10 cellular contexts compared by ENCODE assay signal in genomic region chr1:153649867-153650235, GRCh38. TPM values are rescaled to one million over a fixed set of nuclear protein-coding genes. Genes with fewer than 3 reads are reported as not detected.
DNase-seq lines count a peak whose midpoint lies in the region; ATAC-seq and TF ChIP-seq lines count a peak whose summit lies in the region.
"Had no signal": no experiment of that assay in that cellular context is flagged by ENCODE, and none has a peak within 500 bp of the region (broad histone marks: within the 10 kb centered on the region; RNA-seq: fewer than 3 reads in every experiment).

No MANE protein-coding gene starts in this region.

- DNase-seq in COR-L47 (lab: John Stamatoyannopoulos, UW) (peak; percentile 80), NCI-H2029 treated with DMSO at 0.1 percent for 48 hours (lab: John Stamatoyannopoulos, UW) (peak; percentile 84), NCI-H1048 (lab: John Stamatoyannopoulos, UW) (no peak), mesenchymal stem cell (no peak), GM13977 (ENCODE audit: low spot score) (no peak), esophagus muscularis mucosa (ENCODE audit: extremely low spot score) (no peak)
- no peak for DNase-seq in central memory CD8-positive, alpha-beta T cell (ENCODE audit: low spot score in 2 of 2)
- DNase-seq in natural killer cell treated with Interleukin-12 subunit alpha and Interleukin-12 subunit beta and Interleukin-15 and Interleukin-18, amount 100 ng/mL, for 72 hours (ENCODE audit: low spot score): no peak
- DNase-seq: spleen, uterus had no signal

- H2AK5ac ChIP-seq in mesenchymal stem cell (ENCODE audit: low read length, severe bottlenecking): no peak overlapping the region

- H3K9me3 ChIP-seq in mesenchymal stem cell (ENCODE audit: control insufficient read depth, low read length) (no peaks in the 10 kb centered on the region), esophagus muscularis mucosa (no peaks in the 10 kb centered on the region)
- H3K9me3 ChIP-seq: spleen, uterus had no signal

- no peaks in the 10 kb centered on the region for H3K27me3 Mint-ChIP-seq in central memory CD8-positive, alpha-beta T cell
- no peaks in the 10 kb centered on the region for H3K27me3 Mint-ChIP-seq in natural killer cell treated with Interleukin-12 subunit alpha and Interleukin-12 subunit beta and Interleukin-15 and Interleukin-18, amount 100 ng/mL, for 72 hours

- H3K9me3 Mint-ChIP-seq in central memory CD8-positive, alpha-beta T cell: no peaks in the 10 kb centered on the region
- H3K9me3 Mint-ChIP-seq in natural killer cell treated with Interleukin-12 subunit alpha and Interleukin-12 subunit beta and Interleukin-15 and Interleukin-18, amount 100 ng/mL, for 72 hours: no peaks in the 10 kb centered on the region

- no peak overlapping the region for H2BK120ac ChIP-seq in mesenchymal stem cell (ENCODE audit: low read depth, low read length)

- no peak overlapping the region for H2BK12ac ChIP-seq in mesenchymal stem cell (ENCODE audit: low read length in 2 of 2)

- no peak for TF ChIP-seq POLR2A in esophagus muscularis mucosa (IDR thresholded peaks at IDR 0.05; ENCODE audit: low read depth)

- H3K4me2 ChIP-seq in mesenchymal stem cell (ENCODE audit: low read length, poor library complexity, severe bottlenecking): no peak overlapping the region

- 100% methylated on average over 2 of the region's 2 CpGs for WGBS in mesenchymal stem cell
- WGBS in esophagus muscularis mucosa: 83% methylated on average over 2 of the region's 2 CpGs

- in situ Hi-C loops in GM13977 (cut with MboI; ENCODE audit: low pct_unique_long_range_greater_than_20kb, low sequenced_read_pairs, unreplicated experiment): no loop called here

- no peak overlapping the region for H4K91ac ChIP-seq in mesenchymal stem cell (ENCODE audit: low read length)

- peak overlapping the region; percentile 56 for H3K27ac Mint-ChIP-seq in central memory CD8-positive, alpha-beta T cell (ENCODE audit: low read depth)
- peak overlapping the region; percentile 48 to 84 for H3K27ac Mint-ChIP-seq in natural killer cell treated with Interleukin-12 subunit alpha and Interleukin-12 subunit beta and Interleukin-15 and Interleukin-18, amount 100 ng/mL, for 72 hours

- no peak overlapping the region for H3K23ac ChIP-seq in mesenchymal stem cell (ENCODE audit: low read length in 2 of 2)

- TF ChIP-seq EP300 in esophagus muscularis mucosa (IDR thresholded peaks at IDR 0.05): no peak

- intact Hi-C loops in esophagus muscularis mucosa (cut with DNase I): loop anchor here (10.0 kb wide), 1 partner anchor 75 kb away; no protein-coding TSS in a partner anchor

- H3K36me3 ChIP-seq in mesenchymal stem cell (ENCODE audit: control insufficient read depth in 1 of 2, insufficient read depth in 2 of 2, low read depth in 1 of 2, low read length in 2 of 2) (peaks cover 24 to 25% of the 10 kb centered on the region in 2 experiments), esophagus muscularis mucosa (peaks cover 15 to 26% (median 21%) of the 10 kb centered on the region in 4 donors)
- H3K36me3 ChIP-seq: uterus had no signal

- no peak overlapping the region for H2BK5ac ChIP-seq in mesenchymal stem cell (ENCODE audit: low read depth, low read length, poor library complexity, severe bottlenecking)

- no peak overlapping the region for H3K14ac ChIP-seq in mesenchymal stem cell (ENCODE audit: low read length in 2 of 2)

- peaks cover 24% of the 10 kb centered on the region for H3K36me3 Mint-ChIP-seq in central memory CD8-positive, alpha-beta T cell (ENCODE audit: insufficient read depth)
- peaks cover 10% of the 10 kb centered on the region for H3K36me3 Mint-ChIP-seq in natural killer cell treated with Interleukin-12 subunit alpha and Interleukin-12 subunit beta and Interleukin-15 and Interleukin-18, amount 100 ng/mL, for 72 hours

- H3K79me1 ChIP-seq in mesenchymal stem cell (replicated peaks; ENCODE audit: low read length, poor library complexity, severe bottlenecking): peaks cover 11% of the 10 kb centered on the region

- no peak overlapping the region for H3K4ac ChIP-seq in mesenchymal stem cell (ENCODE audit: low read depth in 1 of 2, low read length in 2 of 2)

- H3K18ac ChIP-seq in mesenchymal stem cell (ENCODE audit: low read depth in 1 of 2, low read length in 2 of 2): no peak overlapping the region

- no peak overlapping the region for H4K8ac ChIP-seq in mesenchymal stem cell (ENCODE audit: low read length)

- H2BK15ac ChIP-seq in mesenchymal stem cell (ENCODE audit: low read depth, poor library complexity, severe bottlenecking): no peak overlapping the region

- no peak for TF ChIP-seq CTCF in GM13977 (IDR thresholded peaks at IDR 0.05; ENCODE audit: extremely low read depth, insufficient read depth, missing control alignments)
- TF ChIP-seq CTCF in esophagus muscularis mucosa (IDR thresholded peaks at IDR 0.05): no peak

- no peak overlapping the region for H3K27ac ChIP-seq in mesenchymal stem cell (ENCODE audit: low read length, poor library complexity, severe bottlenecking)
- no peak overlapping the region for H3K27ac ChIP-seq in esophagus muscularis mucosa (replicated peaks in 1 of 4)

- peaks cover 10% of the 10 kb centered on the region for H3K4me1 ChIP-seq in mesenchymal stem cell (ENCODE audit: control insufficient read depth, insufficient read depth, low read depth, low read length)
- peaks cover 0 to 17% (median 3%) of the 10 kb centered on the region in 4 donors for H3K4me1 ChIP-seq in esophagus muscularis mucosa
- H3K4me1 ChIP-seq: uterus had no signal

- H3K27me3 ChIP-seq in mesenchymal stem cell (ENCODE audit: control insufficient read depth in 1 of 2, insufficient read depth in 1 of 2, low read length in 2 of 2) (no peaks in the 10 kb centered on the region), esophagus muscularis mucosa (no peaks in the 10 kb centered on the region)
- H3K27me3 ChIP-seq: spleen, uterus had no signal

- no peak overlapping the region for H3K9ac ChIP-seq in mesenchymal stem cell (ENCODE audit: low read length)

- H3K4me3 Mint-ChIP-seq in central memory CD8-positive, alpha-beta T cell: no peak overlapping the region
- H3K4me3 Mint-ChIP-seq in natural killer cell treated with Interleukin-12 subunit alpha and Interleukin-12 subunit beta and Interleukin-15 and Interleukin-18, amount 100 ng/mL, for 72 hours: no peak overlapping the region

- peaks cover 42% of the 10 kb centered on the region for H3K4me1 Mint-ChIP-seq in central memory CD8-positive, alpha-beta T cell
- H3K4me1 Mint-ChIP-seq in natural killer cell treated with Interleukin-12 subunit alpha and Interleukin-12 subunit beta and Interleukin-15 and Interleukin-18, amount 100 ng/mL, for 72 hours (ENCODE audit: low read depth in 2 of 2): peaks cover 31 to 33% of the 10 kb centered on the region in 2 donors

- no peak for ATAC-seq in central memory CD8-positive, alpha-beta T cell (replicated peaks; ENCODE audit: extremely low read depth, poor library complexity, severe bottlenecking)
- ATAC-seq in natural killer cell treated with Interleukin-12 subunit alpha and Interleukin-12 subunit beta and Interleukin-15 and Interleukin-18, amount 100 ng/mL, for 72 hours: peak in 1 of 2 donors; percentile 24

- H3K4me3 ChIP-seq in mesenchymal stem cell (ENCODE audit: insufficient read depth in 1 of 2, low read depth in 1 of 2, low read length in 2 of 2) (no peak overlapping the region), esophagus muscularis mucosa (no peak overlapping the region)
- H3K4me3 ChIP-seq: spleen, uterus had no signal

- no peak overlapping the region for H2AFZ ChIP-seq in mesenchymal stem cell (ENCODE audit: low read depth, low read length)

RNA-seq across cellular contexts. Expression of gene SNAPIN, which starts 8.7 kb away (rescaled TPM):
- total RNA-seq in natural killer cell treated with Interleukin-12 subunit alpha and Interleukin-12 subunit beta and Interleukin-15 and Interleukin-18, amount 100 ng/mL, for 72 hours: 10 to 100 TPM; 23.9 to 42.5 TPM
- polyA plus RNA-seq in mesenchymal stem cell (2013, experiment 1 of 2): 48.6 TPM
- polyA plus RNA-seq in mesenchymal stem cell (2013, experiment 2 of 2): 47.9 TPM
- 10 to 100 TPM; 47.8 to 71.9 (median 63.3) TPM for total RNA-seq in esophagus muscularis mucosa

RNA-seq across cellular contexts. Expression of gene CHTOP, which starts 16.0 kb away (rescaled TPM):
- 10 to 100 TPM; 82.1 to 96.8 TPM for total RNA-seq in natural killer cell treated with Interleukin-12 subunit alpha and Interleukin-12 subunit beta and Interleukin-15 and Interleukin-18, amount 100 ng/mL, for 72 hours
- polyA plus RNA-seq in mesenchymal stem cell (2013, experiment 1 of 2): 33.6 TPM
- 34.1 TPM for polyA plus RNA-seq in mesenchymal stem cell (2013, experiment 2 of 2)
- total RNA-seq in esophagus muscularis mucosa: 10 to 100 TPM; 34.5 to 43.8 (median 37.6) TPM

RNA-seq across cellular contexts. Expression of gene ILF2, which starts 20.9 kb away (rescaled TPM):
- total RNA-seq in natural killer cell treated with Interleukin-12 subunit alpha and Interleukin-12 subunit beta and Interleukin-15 and Interleukin-18, amount 100 ng/mL, for 72 hours: 100 to 1,000 TPM; 198 to 210 TPM
- 125 TPM for polyA plus RNA-seq in mesenchymal stem cell (2013, experiment 1 of 2)
- 126 TPM for polyA plus RNA-seq in mesenchymal stem cell (2013, experiment 2 of 2)
- total RNA-seq in esophagus muscularis mucosa: 100 to 1,000 TPM in 1 of 4 donors, 10 to 100 TPM in 3; 43.6 to 102 (median 64.7) TPM

RNA-seq across cellular contexts. Expression of gene S100A1, which starts 21.6 kb away (rescaled TPM):
- total RNA-seq in natural killer cell treated with Interleukin-12 subunit alpha and Interleukin-12 subunit beta and Interleukin-15 and Interleukin-18, amount 100 ng/mL, for 72 hours: not detected
- polyA plus RNA-seq in mesenchymal stem cell (2013, experiment 1 of 2): 0.29 TPM
- 0.25 TPM for polyA plus RNA-seq in mesenchymal stem cell (2013, experiment 2 of 2)
- 10 to 100 TPM in 2 of 4 donors, 1 to 10 TPM in 2; 4.3 to 17.9 (median 9.2) TPM for total RNA-seq in esophagus muscularis mucosa

RNA-seq across cellular contexts. Expression of gene S100A13, which starts 22.5 kb away (rescaled TPM):
- 10 to 100 TPM in 1 of 2 donors, 1 to 10 TPM in 1; 5.0 to 10.3 TPM for total RNA-seq in natural killer cell treated with Interleukin-12 subunit alpha and Interleukin-12 subunit beta and Interleukin-15 and Interleukin-18, amount 100 ng/mL, for 72 hours
- 420 TPM for polyA plus RNA-seq in mesenchymal stem cell (2013, experiment 1 of 2)
- polyA plus RNA-seq in mesenchymal stem cell (2013, experiment 2 of 2): 417 TPM
- 10 to 100 TPM; 71.3 to 84.7 (median 83.1) TPM for total RNA-seq in esophagus muscularis mucosa

Comparison
In these comparisons a context has a peak if more than half of its experiments do, and no peak if none do; other contexts are left out.
1. DNase-seq: peak in COR-L47 (single experiment) and NCI-H2029 treated with DMSO at 0.1 percent for 48 hours (single experiment); none in central memory CD8-positive, alpha-beta T cell (0 of 2), natural killer cell treated with Interleukin-12 subunit alpha and Interleukin-12 subunit beta and Interleukin-15 and Interleukin-18, amount 100 ng/mL, for 72 hours (single experiment), NCI-H1048 (single experiment), mesenchymal stem cell (single experiment), GM13977 (single experiment) and esophagus muscularis mucosa (single experiment).